Comparison of ENCODE assay signal across 10 cellular contexts in genomic region chr18:48814490-48815181, GRCh38.
A peak's percentile ranks its signal among the peaks of the same experiment; 100 is the strongest.
DNase-seq lines count a peak whose midpoint lies in the region; ATAC-seq and TF ChIP-seq lines count a peak whose summit lies in the region.
"Had no signal": no experiment of that assay in that cellular context is flagged by ENCODE, and none has a peak within 500 bp of the region (broad histone marks: within the 10 kb centered on the region; RNA-seq: fewer than 3 reads in every experiment).

No MANE protein-coding gene starts in this region.

- no peaks in the 10 kb centered on the region for H3K9me2 ChIP-seq in GM23248 (ENCODE audit: insufficient read depth)

- in situ Hi-C loops in GM23248 (cut with MboI): no loop called here

- H3K27ac Mint-ChIP-seq in T-helper 2 cell treated with Interferon-gamma antibody and Interleukin-4, amounts not matched to agents 5 μg/mL and 100 μg/mL, for 36 hours: peak overlapping the region; percentile 92
- no peak overlapping the region for H3K27ac Mint-ChIP-seq in endothelial cell (ENCODE audit: unreplicated experiment)

- H3K4me1 Mint-ChIP-seq in T-helper 2 cell treated with Interferon-gamma antibody and Interleukin-4, amounts not matched to agents 5 μg/mL and 100 μg/mL, for 36 hours (ENCODE audit: low read depth): peaks cover 31% of the 10 kb centered on the region
- H3K4me1 Mint-ChIP-seq in endothelial cell (ENCODE audit: unreplicated experiment): peaks cover 3% of the 10 kb centered on the region

- WGBS in GM23248 (ENCODE audit: low coverage in 1 of 2, low lambda C conversion rate in 2 of 2, missing lambda C conversion rate in 2 of 2), 2 experiments: 93 to 96% methylated on average over 5 of the region's 5 CpGs

- no peak overlapping the region for H2AFZ ChIP-seq in GM23248

- H3K79me2 ChIP-seq in GM23248 (ENCODE audit: insufficient read depth): peaks cover 23% of the 10 kb centered on the region

- H3K27ac ChIP-seq in GM23248: no peak overlapping the region
- H3K27ac ChIP-seq: HL-60 had no signal

- H3F3A ChIP-seq in GM23248 (ENCODE audit: insufficient read depth): no peaks in the 10 kb centered on the region

- DNase-seq in GM23248 (peak; percentile 24), ecto neural progenitor cell (ENCODE audit: low spot score) (peak; percentile 11), sciatic nerve (ENCODE audit: low spot score) (peak; percentile 37), UCSD-AML1 (lab: John Stamatoyannopoulos, UW; ENCODE audit: unreplicated experiment) (no peak), T1000 (lab: John Stamatoyannopoulos, UW) (no peak), endothelial cell (ENCODE audit: low spot score) (no peak)
- peak; percentile 42 for DNase-seq in T-helper 2 cell treated with Interferon-gamma antibody and Interleukin-4, amounts not matched to agents 5 μg/mL and 100 μg/mL, for 36 hours (ENCODE audit: low spot score)
- DNase-seq: DND-41 had no signal

- no peaks in the 10 kb centered on the region for H3K36me3 Mint-ChIP-seq in T-helper 2 cell treated with Interferon-gamma antibody and Interleukin-4, amounts not matched to agents 5 μg/mL and 100 μg/mL, for 36 hours (ENCODE audit: low read depth)
- peaks cover 21% of the 10 kb centered on the region for H3K36me3 Mint-ChIP-seq in endothelial cell (ENCODE audit: low read depth, unreplicated experiment)

- no peak overlapping the region for H3K4me2 ChIP-seq in GM23248 (ENCODE audit: unreplicated experiment)

- H3K4me3 Mint-ChIP-seq in T-helper 2 cell treated with Interferon-gamma antibody and Interleukin-4, amounts not matched to agents 5 μg/mL and 100 μg/mL, for 36 hours: peak overlapping the region; percentile 57
- H3K4me3 Mint-ChIP-seq in endothelial cell (ENCODE audit: unreplicated experiment): no peak overlapping the region

- no peaks in the 10 kb centered on the region for H3K9me3 ChIP-seq in GM23248 (ENCODE audit: low read depth)

- intact Hi-C loops in sciatic nerve (cut with DNase I): no loop called here

- no peaks in the 10 kb centered on the region for H3K27me3 ChIP-seq in GM23248 (replicated peaks; ENCODE audit: insufficient read depth)

- no peak for TF ChIP-seq CTCF in endothelial cell (IDR thresholded peaks at IDR 0.05; ENCODE audit: unreplicated experiment)

- no peaks in the 10 kb centered on the region for H4K20me1 ChIP-seq in GM23248 (ENCODE audit: insufficient read depth)

- ATAC-seq in sciatic nerve: no peak
- ATAC-seq in GM21390 (IDR thresholded peaks at IDR 0.05; ENCODE audit: unreplicated experiment): no peak

- peaks cover 14% of the 10 kb centered on the region; the same call in 1 of the 2 replicates for H3K36me3 ChIP-seq in GM23248 (ENCODE audit: low read depth)

- H3K4me3 ChIP-seq in GM23248: no peak overlapping the region

- H3K4me1 ChIP-seq in GM23248 (ENCODE audit: insufficient read depth): no peaks in the 10 kb centered on the region

- no peaks in the 10 kb centered on the region for H3K9me3 Mint-ChIP-seq in T-helper 2 cell treated with Interferon-gamma antibody and Interleukin-4, amounts not matched to agents 5 μg/mL and 100 μg/mL, for 36 hours
- H3K9me3 Mint-ChIP-seq in endothelial cell (ENCODE audit: unreplicated experiment): peaks cover 3% of the 10 kb centered on the region

- H3K9ac ChIP-seq in GM23248: no peak overlapping the region

- H3K27me3 Mint-ChIP-seq in T-helper 2 cell treated with Interferon-gamma antibody and Interleukin-4, amounts not matched to agents 5 μg/mL and 100 μg/mL, for 36 hours (ENCODE audit: low read depth): peaks cover 2% of the 10 kb centered on the region
- peaks cover 2% of the 10 kb centered on the region for H3K27me3 Mint-ChIP-seq in endothelial cell (ENCODE audit: unreplicated experiment)

Comparison
In these comparisons a context has a peak if more than half of its experiments do, and no peak if none do; other contexts are left out.
1. DNase-seq: peak in GM23248 (single experiment), T-helper 2 cell treated with Interferon-gamma antibody and Interleukin-4, amounts not matched to agents 5 μg/mL and 100 μg/mL, for 36 hours (single experiment), ecto neural progenitor cell (single experiment) and sciatic nerve (single experiment); none in UCSD-AML1 (single experiment), T1000 (single experiment) and endothelial cell (single experiment).